In the genomic region with DNA sequence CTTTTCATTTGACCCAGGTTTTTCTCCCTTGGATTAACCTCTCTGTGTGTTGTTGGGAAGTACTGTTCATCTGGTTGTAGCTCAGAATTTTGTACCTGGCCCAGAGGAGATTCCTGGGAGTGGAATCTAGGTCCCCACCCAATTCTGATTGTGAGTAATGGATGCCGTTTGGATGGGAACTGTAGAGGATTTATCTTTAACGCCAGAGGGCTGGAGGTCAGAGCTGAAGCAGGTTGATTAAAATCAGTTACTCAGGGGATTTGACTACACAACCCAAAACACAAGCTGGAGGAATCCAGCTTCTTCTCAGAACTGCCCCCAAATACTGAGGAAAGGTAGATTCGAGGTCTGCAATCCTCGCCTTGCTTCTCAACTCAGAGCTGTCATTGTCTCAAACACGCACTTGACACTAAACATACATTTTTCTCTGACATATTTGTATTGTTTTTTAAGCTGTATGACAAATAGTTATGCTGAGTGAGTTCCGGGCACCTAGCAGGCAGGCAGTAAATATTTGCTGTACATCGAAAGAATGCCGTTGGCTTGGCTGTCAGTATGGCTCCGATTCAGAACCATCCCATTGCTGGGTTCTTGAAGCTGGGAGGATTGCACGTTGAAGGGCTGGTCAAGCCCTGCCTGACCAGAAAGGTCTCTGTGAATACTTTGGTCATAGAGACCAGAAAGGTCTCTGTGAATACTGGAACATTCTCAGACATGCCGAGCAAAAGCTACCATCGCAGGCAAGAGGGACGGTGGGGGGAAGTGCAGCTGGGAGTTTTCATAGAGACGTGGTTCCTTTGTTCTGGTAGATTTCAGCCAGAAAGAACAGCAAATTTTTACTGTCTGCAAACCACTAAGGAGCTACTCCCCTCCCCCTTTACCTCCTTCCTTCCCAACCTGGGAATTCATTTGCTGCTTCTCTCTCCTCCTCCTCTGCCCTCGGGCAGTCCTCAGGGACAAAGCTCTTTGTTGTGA, we compare ENCODE assay signal across 1 cellular context.
TF ChIP-seq lines count a peak whose summit lies in the region.

No MANE protein-coding gene starts in this region.

TF ChIP-seq in GM23338, 12 proteins besides CTCF, POLR2A, EP300 and RAD21 (continued from another document):
- TF ChIP-seq ZNF462 (CRISPR knock-in tag; IDR thresholded peaks at IDR 0.05) (no peak), ZNF114 (CRISPR knock-in tag; IDR thresholded peaks at IDR 0.05) (no peak), CREB1 (CRISPR knock-in tag; IDR thresholded peaks at IDR 0.05; ENCODE audit: low read depth) (no peak)
